ENCODE assay signal across 8 cellular contexts in genomic region chr7:98831641-98832221, GRCh38. TPM values are rescaled to one million over a fixed set of nuclear protein-coding genes. Genes with fewer than 3 reads are reported as not detected.
DNase-seq lines count a peak whose midpoint lies in the region; ATAC-seq and TF ChIP-seq lines count a peak whose summit lies in the region.

No MANE protein-coding gene starts in this region.

- ATAC-seq in heart left ventricle (no peak), left ventricle myocardium superior (no peak), HG03520 (IDR thresholded peaks at IDR 0.05; ENCODE audit: unreplicated experiment) (no peak), GM21619 (IDR thresholded peaks at IDR 0.05; ENCODE audit: unreplicated experiment) (no peak)
- no peak for ATAC-seq in stimulated activated effector memory CD8-positive, alpha-beta T cell treated with anti-CD3 and anti-CD28 coated beads, Interleukin-12 subunit alpha, Interleukin-12 subunit beta, amount 100 ng/mL, for 72 hours

- H3K4me3 ChIP-seq in heart left ventricle (no peak overlapping the region), fibroblast of villous mesenchyme (ENCODE audit: low read depth, low read length) (no peak overlapping the region)

- peak overlapping the region in 4 of 12 donors; percentile 46 to 57 (median 48) for H3K27ac ChIP-seq in heart left ventricle

- no peak overlapping the region for H3K27ac Mint-ChIP-seq in activated CD4-positive, alpha-beta T cell treated with anti-CD3 and anti-CD28 coated beads, Interleukin-2, amount 10 ng/mL, durations not matched to agents 24 days and 14 days
- no peak overlapping the region for H3K27ac Mint-ChIP-seq in stimulated activated effector memory CD8-positive, alpha-beta T cell treated with anti-CD3 and anti-CD28 coated beads, Interleukin-12 subunit alpha, Interleukin-12 subunit beta, amount 100 ng/mL, for 72 hours

- H3K36me3 Mint-ChIP-seq in activated CD4-positive, alpha-beta T cell treated with anti-CD3 and anti-CD28 coated beads, Interleukin-2, amount 10 ng/mL, durations not matched to agents 24 days and 14 days (ENCODE audit: low read depth) = no peaks in the 10 kb centered on the region
- no peaks in the 10 kb centered on the region for H3K36me3 Mint-ChIP-seq in stimulated activated effector memory CD8-positive, alpha-beta T cell treated with anti-CD3 and anti-CD28 coated beads, Interleukin-12 subunit alpha, Interleukin-12 subunit beta, amount 100 ng/mL, for 72 hours

- TF ChIP-seq CTCF in heart left ventricle (IDR thresholded peaks at IDR 0.05) (peak in 11 of 12 donors; percentile 21 to 56 (median 41)), fibroblast of villous mesenchyme (IDR thresholded peaks at IDR 0.05; ENCODE audit: insufficient read depth, low read depth, low read length) (peak; percentile 60)

- WGBS in heart left ventricle, 4 donors = 74 to 82% (median 81%) methylated on average over 8 of the region's 8 CpGs

- H3K4me1 Mint-ChIP-seq in activated CD4-positive, alpha-beta T cell treated with anti-CD3 and anti-CD28 coated beads, Interleukin-2, amount 10 ng/mL, durations not matched to agents 24 days and 14 days = no peaks in the 10 kb centered on the region
- H3K4me1 Mint-ChIP-seq in stimulated activated effector memory CD8-positive, alpha-beta T cell treated with anti-CD3 and anti-CD28 coated beads, Interleukin-12 subunit alpha, Interleukin-12 subunit beta, amount 100 ng/mL, for 72 hours = no peaks in the 10 kb centered on the region

- no peak for DNase-seq in heart left ventricle
- DNase-seq in left ventricle myocardium superior = no peak
- peak; percentile 76 for DNase-seq in activated CD4-positive, alpha-beta T cell treated with anti-CD3 and anti-CD28 coated beads, Interleukin-2, amount 10 ng/mL, durations not matched to agents 24 days and 14 days
- DNase-seq in fibroblast of villous mesenchyme (ENCODE audit: low read depth) = peak; percentile 36
- DNase-seq in stimulated activated effector memory CD8-positive, alpha-beta T cell treated with anti-CD3 and anti-CD28 coated beads, Interleukin-12 subunit alpha, Interleukin-12 subunit beta, amount 100 ng/mL, for 72 hours (ENCODE audit: low spot score in 2 of 2) = peak; percentile 21 to 64
- no peak for DNase-seq in NOMO-1 (lab: John Stamatoyannopoulos, UW; ENCODE audit: unreplicated experiment in 2 of 2)

- H3K27me3 Mint-ChIP-seq in activated CD4-positive, alpha-beta T cell treated with anti-CD3 and anti-CD28 coated beads, Interleukin-2, amount 10 ng/mL, durations not matched to agents 24 days and 14 days = no peaks in the 10 kb centered on the region

- H3K4me3 Mint-ChIP-seq in activated CD4-positive, alpha-beta T cell treated with anti-CD3 and anti-CD28 coated beads, Interleukin-2, amount 10 ng/mL, durations not matched to agents 24 days and 14 days = no peak overlapping the region
- H3K4me3 Mint-ChIP-seq in stimulated activated effector memory CD8-positive, alpha-beta T cell treated with anti-CD3 and anti-CD28 coated beads, Interleukin-12 subunit alpha, Interleukin-12 subunit beta, amount 100 ng/mL, for 72 hours = no peak overlapping the region

- peaks cover 0 to 10% (median 0%) of the 10 kb centered on the region in 12 donors for H3K4me1 ChIP-seq in heart left ventricle

- H3K9me3 ChIP-seq in heart left ventricle = no peaks in the 10 kb centered on the region

- intact Hi-C loops in heart left ventricle (cut with DNase I) = loop anchor here in 1 of 10 donors (10.0 kb wide), 1 partner anchor 547 kb away; the partner anchor contains the start of gene BRI3
- intact Hi-C loops in left ventricle myocardium superior (cut with micrococcal nuclease) = no loop called here
- intact Hi-C loops in activated CD4-positive, alpha-beta T cell treated with anti-CD3 and anti-CD28 coated beads, Interleukin-2, amount 10 ng/mL, durations not matched to agents 24 days and 14 days (cut with micrococcal nuclease) = no loop called here

- no peaks in the 10 kb centered on the region for H3K36me3 ChIP-seq in heart left ventricle

- TF ChIP-seq POLR2A in heart left ventricle (IDR thresholded peaks at IDR 0.05) = no peak

- no peaks in the 10 kb centered on the region for H3K9me3 Mint-ChIP-seq in activated CD4-positive, alpha-beta T cell treated with anti-CD3 and anti-CD28 coated beads, Interleukin-2, amount 10 ng/mL, durations not matched to agents 24 days and 14 days
- H3K9me3 Mint-ChIP-seq in stimulated activated effector memory CD8-positive, alpha-beta T cell treated with anti-CD3 and anti-CD28 coated beads, Interleukin-12 subunit alpha, Interleukin-12 subunit beta, amount 100 ng/mL, for 72 hours = no peaks in the 10 kb centered on the region

- peaks cover 0 to 5% (median 0%) of the 10 kb centered on the region in 9 donors for H3K27me3 ChIP-seq in heart left ventricle

RNA-seq across cellular contexts. Expression of gene TMEM130, which starts 38.1 kb away (rescaled TPM):
- total RNA-seq in heart left ventricle (under 1 TPM in 3 of 9 donors, not detected in 6; 0.13 to 0.77 (median 0.27) TPM), left ventricle myocardium superior (not detected), fibroblast of villous mesenchyme (1.3 and 1.9 TPM in 2 replicates)
- under 1 TPM in 1 of 2 donors, not detected in 1; 0.11 TPM for polyA plus RNA-seq in heart left ventricle
- 0.66 TPM in 1 of 2 replicates, not detected in the other for total RNA-seq in activated CD4-positive, alpha-beta T cell treated with anti-CD3 and anti-CD28 coated beads, Interleukin-2, amount 10 ng/mL, durations not matched to agents 24 days and 14 days

RNA-seq across cellular contexts. Expression of gene TRRAP, which starts 46.6 kb away (rescaled TPM):
- total RNA-seq in heart left ventricle (10 to 100 TPM; 13.0 to 29.6 (median 21.7) TPM), left ventricle myocardium superior (15.5 TPM), fibroblast of villous mesenchyme (18.7 and 20.3 TPM in 2 replicates)
- polyA plus RNA-seq in heart left ventricle = 10 to 100 TPM in 1 of 2 donors, 1 to 10 TPM in 1; 9.2 to 10.1 TPM
- 62.7 and 65.1 TPM in 2 replicates for total RNA-seq in activated CD4-positive, alpha-beta T cell treated with anti-CD3 and anti-CD28 coated beads, Interleukin-2, amount 10 ng/mL, durations not matched to agents 24 days and 14 days

Comparison
In these comparisons a context has a peak if more than half of its experiments do, and no peak if none do; other contexts are left out.
1. DNase-seq: peak in activated CD4-positive, alpha-beta T cell treated with anti-CD3 and anti-CD28 coated beads, Interleukin-2, amount 10 ng/mL, durations not matched to agents 24 days and 14 days (single experiment), fibroblast of villous mesenchyme (single experiment) and stimulated activated effector memory CD8-positive, alpha-beta T cell treated with anti-CD3 and anti-CD28 coated beads, Interleukin-12 subunit alpha, Interleukin-12 subunit beta, amount 100 ng/mL, for 72 hours (2 of 2); none in heart left ventricle (0 of 5), left ventricle myocardium superior (single experiment) and NOMO-1 (0 of 2).